Comparison of ENCODE assay signal across 19 cellular contexts in genomic region chr2:120852200-120852815, GRCh38.
DNase-seq lines count a peak whose midpoint lies in the region; ATAC-seq and TF ChIP-seq lines count a peak whose summit lies in the region.
"Had no signal": no experiment of that assay in that cellular context is flagged by ENCODE, and none has a peak within 500 bp of the region (broad histone marks: within the 10 kb centered on the region; RNA-seq: fewer than 3 reads in every experiment).

No MANE protein-coding gene starts in this region.

- no peak overlapping the region for H2AFZ ChIP-seq in neural progenitor cell (replicated peaks)

- no peaks in the 10 kb centered on the region for H3K36me3 Mint-ChIP-seq in activated naive CD8-positive, alpha-beta T cell treated with anti-CD3 and anti-CD28 coated beads, Interleukin-2, amount 50 U/mL, for 24 hours (ENCODE audit: low read depth)
- no peaks in the 10 kb centered on the region for H3K36me3 Mint-ChIP-seq in activated naive CD8-positive, alpha-beta T cell treated with anti-CD3 and anti-CD28 coated beads for 36 hours
- H3K36me3 Mint-ChIP-seq in neural progenitor cell = peaks cover 24% of the 10 kb centered on the region

- H3K4me2 ChIP-seq in neural progenitor cell = no peak overlapping the region
- H3K4me2 ChIP-seq: KMS-11 had no signal

- peaks cover 7% of the 10 kb centered on the region for H3F3A ChIP-seq in neural progenitor cell (ENCODE audit: low read depth)

- intact Hi-C loops in aorta (cut with DNase I) = loop anchor here in 1 of 2 donors (10.0 kb wide), 1 partner anchor 222 kb away; no protein-coding TSS in a partner anchor

- peaks cover 5% of the 10 kb centered on the region for H3K79me2 ChIP-seq in neural progenitor cell (ENCODE audit: low read depth)

- DNase-seq in activated naive CD8-positive, alpha-beta T cell treated with anti-CD3 and anti-CD28 coated beads, Interleukin-2, amount 50 U/mL, for 24 hours = no peak
- no peak for DNase-seq in activated naive CD8-positive, alpha-beta T cell treated with anti-CD3 and anti-CD28 coated beads for 36 hours
- DNase-seq in astrocyte of the hippocampus (ENCODE audit: low read depth, low spot score) (peak; percentile 64), neural progenitor cell (ENCODE audit: low spot score) (no peak), aorta (peak; percentile 24 to 58), G401 (ENCODE audit: low spot score) (no peak), retina (no peak)
- DNase-seq: 8988T; COR-L47; DMS153; NCI-H1105 treated with DMSO at 0.1 percent for 48 hours; NCI-H187; NCI-H69; NK-92 treated with Interleukin-12 subunit alpha and Interleukin-12 subunit beta, amount 100 ng/mL, for 24 hours; OCI-M1 had no signal

- H3K9me3 ChIP-seq in neural progenitor cell (ENCODE audit: low read depth) (no peaks in the 10 kb centered on the region), aorta (ENCODE audit: control insufficient read depth, low read length) (no peaks in the 10 kb centered on the region)

- no peaks in the 10 kb centered on the region for H3K9me3 Mint-ChIP-seq in activated naive CD8-positive, alpha-beta T cell treated with anti-CD3 and anti-CD28 coated beads, Interleukin-2, amount 50 U/mL, for 24 hours
- H3K9me3 Mint-ChIP-seq in activated naive CD8-positive, alpha-beta T cell treated with anti-CD3 and anti-CD28 coated beads for 36 hours = peaks cover 15% of the 10 kb centered on the region
- peaks cover 10% of the 10 kb centered on the region for H3K9me3 Mint-ChIP-seq in neural progenitor cell

- no peak overlapping the region for H3K4me3 ChIP-seq in neural progenitor cell
- H3K4me3 ChIP-seq in aorta (ENCODE audit: low read length in 2 of 2) = no peak overlapping the region

- no peak overlapping the region for H3K9ac ChIP-seq in neural progenitor cell
- H3K9ac ChIP-seq: KMS-11 had no signal

- H3K27ac Mint-ChIP-seq in activated naive CD8-positive, alpha-beta T cell treated with anti-CD3 and anti-CD28 coated beads, Interleukin-2, amount 50 U/mL, for 24 hours = no peak overlapping the region
- no peak overlapping the region for H3K27ac Mint-ChIP-seq in activated naive CD8-positive, alpha-beta T cell treated with anti-CD3 and anti-CD28 coated beads for 36 hours
- H3K27ac Mint-ChIP-seq in neural progenitor cell = peak overlapping the region; percentile 57

- H3K27ac ChIP-seq in neural progenitor cell = no peak overlapping the region
- no peak overlapping the region for H3K27ac ChIP-seq in aorta (ENCODE audit: low read depth in 1 of 2, low read length in 2 of 2)
- H3K27ac ChIP-seq: C4-2B, KMS-11, RWPE1 had no signal

- H4K20me1 ChIP-seq in neural progenitor cell (ENCODE audit: low read depth) = peaks cover 85% of the 10 kb centered on the region

- H3K4me1 ChIP-seq in neural progenitor cell (peaks cover 16% of the 10 kb centered on the region), aorta (ENCODE audit: control insufficient read depth in 1 of 2, insufficient read depth in 2 of 2, low read length in 2 of 2) (no peaks in the 10 kb centered on the region)

- H3K4me1 Mint-ChIP-seq in activated naive CD8-positive, alpha-beta T cell treated with anti-CD3 and anti-CD28 coated beads, Interleukin-2, amount 50 U/mL, for 24 hours = no peaks in the 10 kb centered on the region
- no peaks in the 10 kb centered on the region for H3K4me1 Mint-ChIP-seq in activated naive CD8-positive, alpha-beta T cell treated with anti-CD3 and anti-CD28 coated beads for 36 hours
- H3K4me1 Mint-ChIP-seq in neural progenitor cell = peaks cover 41% of the 10 kb centered on the region

- TF ChIP-seq CTCF in neural progenitor cell (IDR thresholded peaks at IDR 0.05) = no peak

- in situ Hi-C loops in G401 (cut with HindIII; ENCODE audit: low sequenced_read_pairs) = no loop called here

- WGBS in aorta, 2 donors = 88 to 91% methylated on average over 12 of the region's 12 CpGs

- H3K27me3 Mint-ChIP-seq in activated naive CD8-positive, alpha-beta T cell treated with anti-CD3 and anti-CD28 coated beads, Interleukin-2, amount 50 U/mL, for 24 hours = no peaks in the 10 kb centered on the region
- no peaks in the 10 kb centered on the region for H3K27me3 Mint-ChIP-seq in activated naive CD8-positive, alpha-beta T cell treated with anti-CD3 and anti-CD28 coated beads for 36 hours
- peaks cover 2% of the 10 kb centered on the region for H3K27me3 Mint-ChIP-seq in neural progenitor cell (ENCODE audit: insufficient read depth, low read depth)

- H3K36me3 ChIP-seq in neural progenitor cell = no peaks in the 10 kb centered on the region
- no peaks in the 10 kb centered on the region for H3K36me3 ChIP-seq in aorta (ENCODE audit: control insufficient read depth in 1 of 2, insufficient read depth in 2 of 2, low read length in 1 of 2)

- peak; percentile 13 for ATAC-seq in activated naive CD8-positive, alpha-beta T cell treated with anti-CD3 and anti-CD28 coated beads, Interleukin-2, amount 50 U/mL, for 24 hours
- ATAC-seq in aorta (ENCODE audit: low FRiP score) (no peak), HG02852 (IDR thresholded peaks at IDR 0.05; ENCODE audit: unreplicated experiment) (no peak)

- H3K27me3 ChIP-seq in neural progenitor cell (no peaks in the 10 kb centered on the region), aorta (ENCODE audit: control insufficient read depth in 1 of 2, insufficient read depth in 2 of 2, low read length in 1 of 2) (no peaks in the 10 kb centered on the region)

- no peak overlapping the region for H3K4me3 Mint-ChIP-seq in activated naive CD8-positive, alpha-beta T cell treated with anti-CD3 and anti-CD28 coated beads, Interleukin-2, amount 50 U/mL, for 24 hours
- no peak overlapping the region for H3K4me3 Mint-ChIP-seq in activated naive CD8-positive, alpha-beta T cell treated with anti-CD3 and anti-CD28 coated beads for 36 hours
- H3K4me3 Mint-ChIP-seq in neural progenitor cell = no peak overlapping the region

Comparison
In these comparisons a context has a peak if more than half of its experiments do, and no peak if none do; other contexts are left out.
1. DNase-seq: peak in astrocyte of the hippocampus (single experiment) and aorta (2 of 2); none in activated naive CD8-positive, alpha-beta T cell treated with anti-CD3 and anti-CD28 coated beads, Interleukin-2, amount 50 U/mL, for 24 hours (single experiment), activated naive CD8-positive, alpha-beta T cell treated with anti-CD3 and anti-CD28 coated beads for 36 hours (single experiment), neural progenitor cell (single experiment), G401 (single experiment) and retina (single experiment).